In genomic region chr11:3649374-3649773, GRCh38 we compare ENCODE assay signal across 13 cellular contexts. TPM values are rescaled to one million over a fixed set of nuclear protein-coding genes. Genes with fewer than 3 reads are reported as not detected.
"Had no signal": no experiment of that assay in that cellular context is flagged by ENCODE, and none has a peak within 500 bp of the region (broad histone marks: within the 10 kb centered on the region; RNA-seq: fewer than 3 reads in every experiment).

No MANE protein-coding gene starts in this region.

RNA-seq across cellular contexts. Expression of gene ART1, which starts 4.4 kb away (rescaled TPM):
- total RNA-seq: chondrocyte, colonic mucosa, dermis microvascular lymphatic vessel endothelial cell, esophagus mucosa, esophagus squamous epithelium, glomerular endothelial cell, kidney epithelial cell, left cardiac atrium, lower leg skin, lung microvascular endothelial cell, mononuclear cell, mucosa of gallbladder had no signal
- polyA plus RNA-seq: keratinocyte had no signal

RNA-seq across cellular contexts. Expression of gene ART5, which starts 7.6 kb away (rescaled TPM):
- total RNA-seq: colonic mucosa, dermis microvascular lymphatic vessel endothelial cell, esophagus mucosa, lung microvascular endothelial cell, mononuclear cell had no signal
- polyA plus RNA-seq: keratinocyte had no signal
